15 cellular contexts compared by ENCODE assay signal in genomic region chr13:74747186-74747955, GRCh38.
DNase-seq lines count a peak whose midpoint lies in the region; ATAC-seq and TF ChIP-seq lines count a peak whose summit lies in the region.
"Had no signal": no experiment of that assay in that cellular context is flagged by ENCODE, and none has a peak within 500 bp of the region (broad histone marks: within the 10 kb centered on the region; RNA-seq: fewer than 3 reads in every experiment).

No MANE protein-coding gene starts in this region.

- DNase-seq in M059J (ENCODE audit: low read depth) (peak; percentile 43), astrocyte of the spinal cord (ENCODE audit: low read depth, low spot score) (peak; percentile 19), myocyte (ENCODE audit: low read depth) (peak; percentile 73), progenitor cell of endocrine pancreas (ENCODE audit: low spot score, unreplicated experiment) (no peak), left cardiac atrium (no peak), mucosa of descending colon (no peak)
- DNase-seq in activated T-cell treated with anti-CD3 and anti-CD28 coated beads, Interleukin-2, amount 50 U/mL, for 1 hour = no peak
- DNase-seq: AML-193; CD4-positive, alpha-beta T cell; DMS153; DMS79; GDM1; H9; IMR-90 had no signal

- peak overlapping the region; percentile 22 for H3K27ac Mint-ChIP-seq in progenitor cell of endocrine pancreas
- H3K27ac Mint-ChIP-seq: CD4-positive, alpha-beta T cell had no signal

- TF ChIP-seq CTCF in astrocyte of the spinal cord (IDR thresholded peaks at IDR 0.05; ENCODE audit: low read depth, low read length) = no peak
- no peak for TF ChIP-seq CTCF in progenitor cell of endocrine pancreas (IDR thresholded peaks at IDR 0.05; ENCODE audit: unreplicated experiment)
- TF ChIP-seq CTCF in mucosa of descending colon (IDR thresholded peaks at IDR 0.05) = no peak

- no peaks in the 10 kb centered on the region for H3K4me1 ChIP-seq in mucosa of descending colon (ENCODE audit: low read depth)
- H3K4me1 ChIP-seq: A549 had no signal

- H3K4me3 Mint-ChIP-seq in progenitor cell of endocrine pancreas (ENCODE audit: low read depth) = no peak overlapping the region
- H3K4me3 Mint-ChIP-seq: CD4-positive, alpha-beta T cell; H9 had no signal

- intact Hi-C loops in left cardiac atrium (cut with DNase I) = no loop called here
- intact Hi-C loops in mucosa of descending colon (cut with DNase I, micrococcal nuclease) = no loop called here

- H3K4me1 Mint-ChIP-seq in progenitor cell of endocrine pancreas (ENCODE audit: low read depth) = peaks cover 9% of the 10 kb centered on the region
- H3K4me1 Mint-ChIP-seq: H9 had no signal

- no peaks in the 10 kb centered on the region for H3K9me3 ChIP-seq in mucosa of descending colon
- H3K9me3 ChIP-seq: A549 had no signal

- H3K4me3 ChIP-seq in astrocyte of the spinal cord (ENCODE audit: low read depth, low read length) = no peak overlapping the region
- no peak overlapping the region for H3K4me3 ChIP-seq in mucosa of descending colon
- H3K4me3 ChIP-seq: A549 had no signal

- H3K36me3 ChIP-seq in mucosa of descending colon (ENCODE audit: low read depth) = no peaks in the 10 kb centered on the region

- H3K36me3 Mint-ChIP-seq in progenitor cell of endocrine pancreas (ENCODE audit: insufficient read depth) = no peaks in the 10 kb centered on the region

- ATAC-seq in left cardiac atrium (no peak), mucosa of descending colon (no peak)
- ATAC-seq: A549 had no signal

- no peaks in the 10 kb centered on the region for H3K9me3 Mint-ChIP-seq in progenitor cell of endocrine pancreas (ENCODE audit: low read depth)
- H3K9me3 Mint-ChIP-seq: CD4-positive, alpha-beta T cell; H9 had no signal

- in situ Hi-C loops in astrocyte of the spinal cord (cut with HindIII; ENCODE audit: low sequenced_read_pairs) = no loop called here

- no peaks in the 10 kb centered on the region for H3K27me3 Mint-ChIP-seq in progenitor cell of endocrine pancreas
- H3K27me3 Mint-ChIP-seq: CD4-positive, alpha-beta T cell had no signal

Comparison
In these comparisons a context has a peak if more than half of its experiments do, and no peak if none do; other contexts are left out.
1. DNase-seq: peak in M059J (single experiment), astrocyte of the spinal cord (single experiment) and myocyte (single experiment); none in progenitor cell of endocrine pancreas (single experiment), left cardiac atrium (single experiment), activated T-cell treated with anti-CD3 and anti-CD28 coated beads, Interleukin-2, amount 50 U/mL, for 1 hour (single experiment) and mucosa of descending colon (0 of 3).